ENCODE assay signal across 20 cellular contexts in the genomic region with DNA sequence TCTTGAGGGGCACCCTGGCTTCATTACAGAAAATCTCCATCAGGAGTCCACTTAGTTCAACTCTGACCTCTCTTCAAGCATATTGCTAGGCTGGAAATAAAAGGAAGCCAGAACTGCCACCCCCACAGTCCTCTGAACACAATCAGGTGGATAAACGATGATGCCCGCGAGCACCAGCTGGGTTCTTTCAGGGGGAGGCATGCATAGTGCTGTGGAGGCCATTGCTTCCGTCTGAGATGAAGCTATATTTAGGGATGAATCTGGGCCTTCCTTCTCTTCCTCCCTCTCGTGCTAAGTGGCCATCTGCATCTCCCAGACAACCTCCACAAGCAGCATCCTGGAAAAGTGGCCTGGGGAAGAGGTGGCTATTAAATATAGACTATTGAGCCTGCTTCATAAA.
"Had no signal": no experiment of that assay in that cellular context is flagged by ENCODE, and none has a peak within 500 bp of the region (broad histone marks: within the 10 kb centered on the region; RNA-seq: fewer than 3 reads in every experiment).

No MANE protein-coding gene starts in this region.

- H3K36me3 ChIP-seq: left ventricle myocardium inferior, ovary, prostate gland, right atrium auricular region, tibial nerve had no signal

- H3K9me3 ChIP-seq: left ventricle myocardium inferior, ovary, prostate gland, right atrium auricular region, tibial nerve had no signal

- DNase-seq: activated B cell treated with CpG ODN at 0.5 μM for 24 hours; activated CD4-positive, alpha-beta memory T cell treated with anti-CD3 and anti-CD28 coated beads for 36 hours; activated CD4-positive, alpha-beta T cell treated with anti-CD3 and anti-CD28 coated beads for 36 hours; activated effector memory CD4-positive, alpha-beta T cell treated with Interleukin-2 at 50 U/mL for 16 hours; activated naive CD4-positive, alpha-beta T cell treated with anti-CD3 and anti-CD28 coated beads for 36 hours; activated T-cell treated with anti-CD3 and anti-CD28 coated beads, Interleukin-2, amount 50 U/mL, for 48 hours; dermis blood vessel endothelial cell; effector memory CD4-positive, alpha-beta T cell; foreskin keratinocyte; left ventricle myocardium inferior; naive thymus-derived CD8-positive, alpha-beta T cell; ovary; stimulated activated CD4-positive, alpha-beta T cell treated with anti-CD3 and anti-CD28 coated beads, Interleukin-4, amount 100 ng/mL, for 24 hours; stimulated activated naive CD4-positive, alpha-beta T cell treated with Interleukin-2 at 50 U/mL for 16 hours; T-cell; T1000 had no signal

- ATAC-seq: activated CD4-positive, alpha-beta T cell treated with anti-CD3 and anti-CD28 coated beads for 36 hours; foreskin keratinocyte; naive thymus-derived CD8-positive, alpha-beta T cell; T-cell had no signal

- H3K27ac ChIP-seq: foreskin keratinocyte, left ventricle myocardium inferior, ovary, prostate gland, tibial nerve had no signal

- H3K27me3 ChIP-seq: foreskin keratinocyte, ovary, right atrium auricular region, tibial nerve had no signal

- H3K4me1 ChIP-seq: prostate gland had no signal

- FAIRE-seq: bronchial epithelial cell had no signal

- H3K4me3 ChIP-seq: left ventricle myocardium inferior, ovary, prostate gland, right atrium auricular region, tibial nerve had no signal
